23 cellular contexts compared by ENCODE assay signal in the genomic region with DNA sequence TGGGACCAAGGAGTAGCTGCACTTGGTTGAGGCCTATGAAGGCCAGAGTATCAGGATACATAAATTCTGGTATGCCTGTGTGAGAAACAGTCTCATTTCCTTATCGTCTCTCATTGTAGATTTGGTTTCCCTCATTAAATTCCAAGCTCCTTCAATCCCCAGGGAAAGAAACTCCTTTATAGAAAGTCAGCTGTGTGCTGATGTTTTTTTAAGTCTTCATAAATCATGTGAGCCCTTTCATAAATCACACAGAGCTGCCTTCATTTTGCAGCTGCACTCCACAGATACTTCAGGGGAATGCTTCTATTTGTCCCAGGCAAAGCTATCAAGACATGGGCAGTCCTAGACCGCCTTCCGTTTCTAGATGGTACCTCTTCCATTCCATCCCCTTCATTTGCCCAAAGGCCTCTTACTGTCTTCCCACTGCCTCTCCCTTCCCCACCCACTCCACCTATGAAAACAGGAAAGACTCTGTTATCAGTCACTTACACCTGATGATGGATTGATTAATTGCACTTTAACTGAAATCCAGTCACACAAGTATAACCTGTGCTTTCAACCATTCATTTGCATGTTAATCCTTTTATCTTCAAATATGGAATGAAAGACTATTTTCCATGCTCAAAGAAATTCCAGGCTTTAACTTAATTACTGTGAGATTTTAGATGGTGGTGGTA.
DNase-seq lines count a peak whose midpoint lies in the region; ATAC-seq, FAIRE-seq and TF ChIP-seq lines count a peak whose summit lies in the region.
"Had no signal": no experiment of that assay in that cellular context is flagged by ENCODE, and none has a peak within 500 bp of the region (broad histone marks: within the 10 kb centered on the region; RNA-seq: fewer than 3 reads in every experiment).

No MANE protein-coding gene starts in this region.

- H3K4me2 ChIP-seq in GM23338 (no peak overlapping the region), K562 (ENCODE audit: insufficient read depth, low read length) (no peak overlapping the region), keratinocyte (ENCODE audit: control insufficient read depth, extremely low read depth, insufficient read depth, low read depth, low read length) (no peak overlapping the region), mammary epithelial cell (ENCODE audit: insufficient read depth, low read depth, low read length) (no peak overlapping the region)
- H3K4me2 ChIP-seq: A549, SK-N-SH had no signal

- H3K9me2 ChIP-seq in GM23338 (ENCODE audit: insufficient read depth) = 0 out of 2 replicates have a peak, but pooled peaks cover 5% of the 10 kb centered on the region
- H3K9me2 ChIP-seq: SK-N-SH had no signal

- dilution Hi-C loops in keratinocyte (cut with MboI; ENCODE audit: extremely low pct_ligation_motif_present, low sequenced_read_pairs) (no loop called here), mammary epithelial cell (cut with HindIII; ENCODE audit: low sequenced_read_pairs) (no loop called here)

- H3K27me3 Mint-ChIP-seq in GM23338 (ENCODE audit: insufficient read depth, low read depth, poor library complexity) = peaks cover 3% of the 10 kb centered on the region
- no peaks in the 10 kb centered on the region for H3K27me3 Mint-ChIP-seq in type B pancreatic cell
- H3K27me3 Mint-ChIP-seq: CD4-positive, CD25-positive, alpha-beta regulatory T cell had no signal

- POLR2A ChIA-PET in K562 (lab: Yijun Ruan, JAX) = interaction anchor here (0.5 kb wide), 1 partner anchor 28 kb away, joined by 3 read pairs; no protein-coding TSS in a partner anchor

- TF ChIP-seq RAD21 in K562 (CRISPR knock-in tag; conservative IDR thresholded peaks at IDR 0.05 in 1 of 2, IDR thresholded peaks at IDR 0.05 in 1 of 2) = no peak

- BruUV-seq in K562 (replicated peaks; lab: Mats Ljungman, UMichigan) (no TSS peak), mammary epithelial cell (replicated peaks; lab: Mats Ljungman, UMichigan) (no TSS peak)

- H3K9ac ChIP-seq in K562 (ENCODE audit: insufficient read depth in 1 of 2, low read depth in 2 of 2, low read length in 2 of 2) = no peak overlapping the region
- no peak overlapping the region for H3K9ac ChIP-seq in keratinocyte (ENCODE audit: control insufficient read depth, extremely low read depth, insufficient read depth, low read length)
- H3K9ac ChIP-seq in mammary epithelial cell (ENCODE audit: insufficient read depth, low read length) = no peak overlapping the region
- H3K9ac ChIP-seq: SK-N-SH had no signal

- intact Hi-C loops in K562 (cut with micrococcal nuclease) (no loop called here), mammary epithelial cell (cut with micrococcal nuclease) (no loop called here)

- H2AFZ ChIP-seq in GM23338 = peak overlapping the region; percentile 28; the same call in 1 of the 2 replicates
- no peak overlapping the region for H2AFZ ChIP-seq in K562 (ENCODE audit: low read depth, low read length)
- no peak overlapping the region for H2AFZ ChIP-seq in keratinocyte (ENCODE audit: control insufficient read depth, low read length)
- H2AFZ ChIP-seq in mammary epithelial cell (ENCODE audit: low read depth, low read length) = no peak overlapping the region

- H3K36me3 Mint-ChIP-seq in GM23338 (ENCODE audit: low read depth) (no peaks in the 10 kb centered on the region), type B pancreatic cell (no peaks in the 10 kb centered on the region)
- H3K36me3 Mint-ChIP-seq: CD4-positive, CD25-positive, alpha-beta regulatory T cell had no signal

- CTCF ChIA-PET in K562 (lab: Yijun Ruan, JAX; ENCODE audit: low intra/inter-chr PET ratio) (no interaction called here), mammary epithelial cell (lab: Charles Lee; ENCODE audit: low non-redundant PET) (no interaction called here)

- H3K4me1 ChIP-seq in GM23338 (ENCODE audit: insufficient read depth) (peaks cover 10% of the 10 kb centered on the region; the same call in 1 of the 2 replicates), K562 (replicated peaks in 1 of 2; ENCODE audit: control insufficient read depth in 2 of 2, insufficient read depth in 2 of 2, low read length in 2 of 2) (peaks cover 0 to 15% of the 10 kb centered on the region in 2 experiments; a peak in 2 of 5 replicates), keratinocyte (ENCODE audit: control insufficient read depth, extremely low read depth, insufficient read depth, low read length) (no peaks in the 10 kb centered on the region), mammary epithelial cell (ENCODE audit: insufficient read depth, low read length) (no peaks in the 10 kb centered on the region), upper lobe of left lung (no peaks in the 10 kb centered on the region)
- H3K4me1 ChIP-seq: A549, Caco-2 had no signal

- no peak for TF ChIP-seq EP300 in K562 (IDR thresholded peaks at IDR 0.05; ENCODE audit: low read length)
- no peak for TF ChIP-seq EP300 in upper lobe of left lung (IDR thresholded peaks at IDR 0.05)

- in situ Hi-C loops in K562 (cut with MboI) = no loop called here
- in situ Hi-C loops in mammary epithelial cell (cut with MboI; ENCODE audit: low sequenced_read_pairs in 2 of 2) = no loop called here

- ATAC-seq in GM23338 (no peak), K562 (no peak), upper lobe of left lung (ENCODE audit: low FRiP score in 2 of 2) (no peak)
- ATAC-seq: A549 had no signal

- DNase-seq in GM23338 (ENCODE audit: low spot score) (no peak), K562 (ENCODE audit: extremely low read depth in 1 of 4, low spot score in 3 of 4) (no peak), keratinocyte (ENCODE audit: low read depth, low spot score) (no peak), type B pancreatic cell (ENCODE audit: extremely low spot score, unreplicated experiment) (no peak), DMS153 (lab: John Stamatoyannopoulos, UW) (no peak), mammary epithelial cell (no peak), upper lobe of left lung (no peak)
- DNase-seq: Caco-2; CD4-positive, CD25-positive, alpha-beta regulatory T cell; DMS 273 treated with DMSO at 0.1 percent for 48 hours; DND-41; KG1; NCI-H1105; NCI-H146; NCI-H2029 treated with DMSO at 0.1 percent for 48 hours; NCI-H226; NCI-H510A treated with DMSO at 0.1 percent for 48 hours; NCI-H748 treated with DMSO at 0.1 percent for 48 hours; SHP77 treated with DMSO at 0.1 percent for 48 hours; SK-N-SH had no signal

- 0% methylated on average over 3 of the region's 3 CpGs for WGBS in K562 (ENCODE audit: insufficient coverage, low coverage, missing lambda C conversion rate)
- 74% methylated on average over 3 of the region's 3 CpGs for WGBS in mammary epithelial cell (ENCODE audit: low coverage, missing lambda C conversion rate)
- 74 to 77% methylated on average over 3 of the region's 3 CpGs for WGBS in upper lobe of left lung, 2 donors

- H3K79me2 ChIP-seq in GM23338 (replicated peaks; ENCODE audit: insufficient read depth) (no peaks in the 10 kb centered on the region), K562 (ENCODE audit: control insufficient read depth, insufficient read depth, low read length) (no peaks in the 10 kb centered on the region), keratinocyte (ENCODE audit: control insufficient read depth, insufficient read depth, low read length) (no peaks in the 10 kb centered on the region), mammary epithelial cell (ENCODE audit: insufficient read depth, low read length) (no peaks in the 10 kb centered on the region)

- no peak for FAIRE-seq in K562 (lab: Jason Lieb, UNC)
- peak; percentile 13 for FAIRE-seq in keratinocyte (lab: Jason Lieb, UNC)
- FAIRE-seq: A549, GM12891 had no signal

- no peak overlapping the region for H3K4me3 ChIP-seq in GM23338
- H3K4me3 ChIP-seq in K562 = no peak overlapping the region
- no peak overlapping the region for H3K4me3 ChIP-seq in keratinocyte (ENCODE audit: control insufficient read depth in 2 of 3, extremely low read depth in 1 of 3, insufficient read depth in 2 of 3, low read depth in 1 of 3, low read length in 3 of 3)
- no peak overlapping the region for H3K4me3 ChIP-seq in mammary epithelial cell (replicated peaks in 1 of 3; ENCODE audit: insufficient read depth in 1 of 3, low read depth in 2 of 3, low read length in 3 of 3)
- no peak overlapping the region for H3K4me3 ChIP-seq in upper lobe of left lung
- H3K4me3 ChIP-seq: A549 had no signal

- H3K27me3 ChIP-seq in GM23338 (ENCODE audit: insufficient read depth) (no peaks in the 10 kb centered on the region), K562 (ENCODE audit: control insufficient read depth in 2 of 2, insufficient read depth in 2 of 2, low read length in 2 of 2) (no peaks in the 10 kb centered on the region), keratinocyte (ENCODE audit: control insufficient read depth, extremely low read depth, insufficient read depth, low read length) (no peaks in the 10 kb centered on the region), mammary epithelial cell (ENCODE audit: insufficient read depth, low read length) (no peaks in the 10 kb centered on the region), upper lobe of left lung (no peaks in the 10 kb centered on the region)

- no peak for TF ChIP-seq POLR2A in K562 (conservative IDR thresholded peaks at IDR 0.05)
- TF ChIP-seq POLR2A in upper lobe of left lung (IDR thresholded peaks at IDR 0.05) = no peak

- no peaks in the 10 kb centered on the region for H3K9me3 ChIP-seq in K562 (replicated peaks; ENCODE audit: control insufficient read depth, insufficient read depth, low read depth, low read length)
- H3K9me3 ChIP-seq in keratinocyte (ENCODE audit: control insufficient read depth, low read depth, low read length) = no peaks in the 10 kb centered on the region
- H3K9me3 ChIP-seq in mammary epithelial cell (replicated peaks; ENCODE audit: insufficient read depth, low read length) = no peaks in the 10 kb centered on the region
- H3K9me3 ChIP-seq in upper lobe of left lung = no peaks in the 10 kb centered on the region
- H3K9me3 ChIP-seq: A549, Caco-2, SK-N-SH had no signal

- H3K27ac ChIP-seq in GM23338 (ENCODE audit: low read depth) (no peak overlapping the region), K562 (ENCODE audit: extremely low read depth, low read depth, low read length) (no peak overlapping the region), keratinocyte (ENCODE audit: control insufficient read depth, insufficient read depth, low read length) (no peak overlapping the region), mammary epithelial cell (ENCODE audit: insufficient read depth, low read depth, low read length) (no peak overlapping the region), upper lobe of left lung (no peak overlapping the region)
- H3K27ac ChIP-seq: A549, RWPE1 had no signal

- H3K27ac Mint-ChIP-seq in GM23338 = no peak overlapping the region
- H3K27ac Mint-ChIP-seq in type B pancreatic cell = peak overlapping the region; percentile 74
- H3K27ac Mint-ChIP-seq: CD4-positive, CD25-positive, alpha-beta regulatory T cell had no signal

- TF ChIP-seq CTCF in GM23338 (conservative IDR thresholded peaks at IDR 0.05; ENCODE audit: low read depth in 2 of 2) = no peak
- TF ChIP-seq CTCF in K562 (IDR thresholded peaks at IDR 0.05 in 2 of 3, conservative IDR thresholded peaks at IDR 0.05 in 1 of 3; ENCODE audit: insufficient read depth in 2 of 3, low read depth in 1 of 3, low read length in 3 of 3) = no peak
- no peak for TF ChIP-seq CTCF in keratinocyte (optimal IDR thresholded peaks at IDR 0.05 in 1 of 3, IDR thresholded peaks at IDR 0.05 in 1 of 3, conservative IDR thresholded peaks at IDR 0.05 in 1 of 3; ENCODE audit: extremely low read depth in 1 of 3, insufficient read depth in 2 of 3, low read length in 3 of 3)
- TF ChIP-seq CTCF in type B pancreatic cell (conservative IDR thresholded peaks at IDR 0.05) = no peak
- no peak for TF ChIP-seq CTCF in mammary epithelial cell (conservative IDR thresholded peaks at IDR 0.05 in 1 of 2, IDR thresholded peaks at IDR 0.05 in 1 of 2; ENCODE audit: extremely low read depth in 1 of 2, insufficient read depth in 1 of 2, low read depth in 1 of 2, low read length in 2 of 2)
- no peak for TF ChIP-seq CTCF in upper lobe of left lung (IDR thresholded peaks at IDR 0.05)

- H3K4me3 Mint-ChIP-seq in GM23338 = no peak overlapping the region
- H3K4me3 Mint-ChIP-seq in type B pancreatic cell = peak overlapping the region; percentile 54
- H3K4me3 Mint-ChIP-seq: CD4-positive, CD25-positive, alpha-beta regulatory T cell had no signal

- H4K20me1 ChIP-seq in GM23338 (replicated peaks; ENCODE audit: insufficient read depth) (no peaks in the 10 kb centered on the region), K562 (replicated peaks; ENCODE audit: control insufficient read depth, insufficient read depth, low read length) (no peaks in the 10 kb centered on the region), keratinocyte (ENCODE audit: control insufficient read depth, extremely low read depth, insufficient read depth, low read length) (no peaks in the 10 kb centered on the region), mammary epithelial cell (ENCODE audit: insufficient read depth, low read length) (no peaks in the 10 kb centered on the region)

- H3K9me1 ChIP-seq in K562 (ENCODE audit: control insufficient read depth, insufficient read depth, low read length) (no peaks in the 10 kb centered on the region), keratinocyte (ENCODE audit: control insufficient read depth, extremely low read depth, insufficient read depth, low read length) (no peaks in the 10 kb centered on the region)

- H3K4me1 Mint-ChIP-seq in GM23338 (peaks cover 6% of the 10 kb centered on the region; the same call in 1 of the 3 replicates), type B pancreatic cell (ENCODE audit: unreplicated experiment) (peaks cover 35% of the 10 kb centered on the region)
- H3K4me1 Mint-ChIP-seq: CD4-positive, CD25-positive, alpha-beta regulatory T cell had no signal

- no peaks in the 10 kb centered on the region for H3F3A ChIP-seq in GM23338 (replicated peaks; ENCODE audit: low read depth)

- H3K9me3 Mint-ChIP-seq in GM23338 (no peaks in the 10 kb centered on the region; the same call in 2 of the 3 replicates), type B pancreatic cell (peaks cover 4% of the 10 kb centered on the region)

- H3K36me3 ChIP-seq in GM23338 (ENCODE audit: insufficient read depth) (no peaks in the 10 kb centered on the region), K562 (ENCODE audit: control insufficient read depth, insufficient read depth, low read length) (no peaks in the 10 kb centered on the region), keratinocyte (ENCODE audit: control insufficient read depth in 2 of 2, extremely low read depth in 1 of 2, insufficient read depth in 2 of 2, low read length in 2 of 2) (no peaks in the 10 kb centered on the region), mammary epithelial cell (ENCODE audit: insufficient read depth, low read length) (no peaks in the 10 kb centered on the region), upper lobe of left lung (no peaks in the 10 kb centered on the region)
